In genomic region chr4:89898304-89898716, GRCh38 we compare ENCODE assay signal across 13 cellular contexts. TPM values are rescaled to one million over a fixed set of nuclear protein-coding genes. Genes with fewer than 3 reads are reported as not detected.
DNase-seq lines count a peak whose midpoint lies in the region; ATAC-seq, FAIRE-seq and TF ChIP-seq lines count a peak whose summit lies in the region.
"Had no signal": no experiment of that assay in that cellular context is flagged by ENCODE, and none has a peak within 500 bp of the region (broad histone marks: within the 10 kb centered on the region; RNA-seq: fewer than 3 reads in every experiment).

No MANE protein-coding gene starts in this region.

- H4K20me1 ChIP-seq in hepatocyte (ENCODE audit: insufficient read depth, poor library complexity, severe bottlenecking): no peaks in the 10 kb centered on the region

- no peaks in the 10 kb centered on the region for H3K79me2 ChIP-seq in hepatocyte

- no peak for TF ChIP-seq POLR2A in GM12892 (IDR thresholded peaks at IDR 0.05; ENCODE audit: low read depth, low read length)

- H3K9me3 ChIP-seq in hepatocyte (ENCODE audit: low read depth): no peaks in the 10 kb centered on the region

- H3K27ac ChIP-seq in hepatocyte: no peak overlapping the region

- H3K4me2 ChIP-seq in hepatocyte: no peak overlapping the region

- H3K36me3 ChIP-seq in hepatocyte (replicated peaks; ENCODE audit: insufficient read depth, low read depth): no peaks in the 10 kb centered on the region

- FAIRE-seq in GM12892 (lab: Jason Lieb, UNC): peak; percentile 80
- FAIRE-seq: colon had no signal

- H3K4me3 ChIP-seq in hepatocyte: no peak overlapping the region
- H3K4me3 ChIP-seq in foreskin fibroblast (ENCODE audit: low read depth in 1 of 2, low read length in 2 of 2): no peak overlapping the region

- H3K9me2 ChIP-seq in hepatocyte (replicated peaks; ENCODE audit: insufficient read depth): no peaks in the 10 kb centered on the region

- H3K27me3 ChIP-seq in hepatocyte: no peaks in the 10 kb centered on the region

- WGBS in hepatocyte (ENCODE audit: low lambda C conversion rate, missing lambda C conversion rate): 46% methylated on average over 5 of the region's 5 CpGs

- TF ChIP-seq CTCF in hepatocyte (IDR thresholded peaks at IDR 0.05; ENCODE audit: poor library complexity) (no peak), foreskin fibroblast (IDR thresholded peaks at IDR 0.05; ENCODE audit: low read depth, low read length) (no peak)

- H3K4me1 ChIP-seq in hepatocyte (ENCODE audit: insufficient read depth): no peaks in the 10 kb centered on the region

- ATAC-seq in GM19463 (IDR thresholded peaks at IDR 0.05; ENCODE audit: unreplicated experiment): peak; percentile 53
- ATAC-seq in HG03135 (IDR thresholded peaks at IDR 0.05; ENCODE audit: unreplicated experiment): peak; percentile 55
- no peak for ATAC-seq in GM19452 (IDR thresholded peaks at IDR 0.05; ENCODE audit: unreplicated experiment)

- DNase-seq in GM12892 (ENCODE audit: insufficient read length) (no peak), hepatocyte (ENCODE audit: low spot score) (peak; percentile 59), foreskin fibroblast (no peak), SKM-1 (lab: John Stamatoyannopoulos, UW; ENCODE audit: unreplicated experiment) (no peak), SK-N-DZ (ENCODE audit: low spot score) (no peak)
- DNase-seq: COR-L47; hippocampal formation; stimulated activated CD4-positive, alpha-beta T cell treated with anti-CD3 and anti-CD28 coated beads, Interleukin-4, amount 100 ng/mL, for 24 hours had no signal

- no peak overlapping the region for H2AFZ ChIP-seq in hepatocyte

RNA-seq across cellular contexts. Expression of gene MMRN1, which starts 3.7 kb away (rescaled TPM):
- polyA plus RNA-seq in GM12892 (2012; ENCODE audit: missing spikeins): 1.2 TPM
- total RNA-seq in hepatocyte: 0.60 and 1.4 TPM in 2 replicates
- polyA plus RNA-seq in hepatocyte: 1.1 TPM in 1 of 2 replicates, not detected in the other
- polyA plus RNA-seq in SK-N-DZ (2014; cell fraction: cytosol; rRNA removed): 0.05 and 0.09 TPM in 2 replicates
- 1.2 TPM in 1 of 2 replicates, not detected in the other for polyA plus RNA-seq in SK-N-DZ (2014; cell fraction: nucleus; rRNA removed)
- total RNA-seq: activated T-helper 2 cell treated with anti-CD3 and anti-CD28 coated beads, Interferon-gamma antibody, Interleukin-2, Interleukin-4, amounts not matched to agents 10 μg/mL and 5 μg/mL and 100 μg/mL, durations not matched to agents 14 hours and 24 hours and 36 hours had no signal
